ENCODE assay signal across 19 cellular contexts in the genomic region with DNA sequence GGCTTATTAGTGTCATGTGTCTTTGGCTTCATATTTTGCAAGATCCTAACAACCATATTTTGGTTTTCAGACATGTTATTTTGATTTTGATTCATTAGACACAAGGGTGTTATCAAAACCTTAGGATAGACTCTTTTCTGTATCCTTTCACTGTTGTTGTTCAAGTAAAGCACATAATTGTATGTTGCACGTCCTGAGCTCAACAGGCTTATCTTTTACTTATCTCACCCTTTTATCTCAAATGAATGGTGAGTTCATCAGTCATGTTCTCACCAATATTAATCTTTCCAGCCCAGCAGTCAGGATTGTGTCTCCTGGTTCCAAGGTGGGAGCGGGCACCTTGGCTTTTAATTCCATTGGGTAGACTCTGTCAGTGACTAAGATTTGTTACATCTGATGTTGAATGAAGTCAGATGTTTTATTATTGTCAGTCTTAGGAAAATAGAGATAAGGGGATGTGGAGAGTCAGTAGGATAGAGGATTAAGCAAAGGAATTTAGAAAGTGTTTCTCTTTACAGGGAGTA. TPM values are rescaled to one million over a fixed set of nuclear protein-coding genes. Genes with fewer than 3 reads are reported as not detected.
DNase-seq lines count a peak whose midpoint lies in the region; ATAC-seq and TF ChIP-seq lines count a peak whose summit lies in the region.
"Had no signal": no experiment of that assay in that cellular context is flagged by ENCODE, and none has a peak within 500 bp of the region (broad histone marks: within the 10 kb centered on the region; RNA-seq: fewer than 3 reads in every experiment).

No MANE protein-coding gene starts in this region.

- DNase-seq in A172 (ENCODE audit: low spot score) (peak; percentile 50), amniotic epithelial cell (ENCODE audit: low read depth) (peak; percentile 88), iris pigment epithelial cell (ENCODE audit: low read depth) (peak; percentile 25), substantia nigra (lab: John Stamatoyannopoulos, UW) (no peak)
- DNase-seq: AML-193; C1 segment of cervical spinal cord; CD4-positive, alpha-beta memory T cell; COR-L47; Karpas-422; NCI-H1092 treated with DMSO at 0.1 percent for 48 hours; NCI-H1436 treated with DMSO at 0.1 percent for 48 hours; NCI-H187 treated with DMSO at 0.1 percent for 48 hours; NCI-H526 treated with DMSO at 0.1 percent for 48 hours; SHP77 treated with DMSO at 0.1 percent for 48 hours had no signal

- CTCF ChIA-PET in HEK293 (lab: Yijun Ruan, JAX) = interaction anchor here (0.6 to 1.0 kb wide), 4 partner anchors 42 to 288 kb away, joined by 3 read pairs; no protein-coding TSS in a partner anchor

- H3K27ac ChIP-seq in HEK293 (ENCODE audit: extremely low read depth, low read depth, low read length) (no peak overlapping the region), substantia nigra (ENCODE audit: low read depth, low read length, poor library complexity, severe bottlenecking) (no peak overlapping the region)
- H3K27ac ChIP-seq: A549, RWPE1 had no signal

- no peak for ATAC-seq in GM19035 (IDR thresholded peaks at IDR 0.05; ENCODE audit: unreplicated experiment)
- ATAC-seq in GM19452 (IDR thresholded peaks at IDR 0.05; ENCODE audit: unreplicated experiment) = no peak

- H3K9me3 ChIP-seq in HEK293 (ENCODE audit: control insufficient read depth, insufficient read depth, low read depth, low read length) = no peaks in the 10 kb centered on the region
- H3K9me3 ChIP-seq: A549 had no signal

- TF ChIP-seq CTCF in HEK293 (tag by site-specific recombination; IDR thresholded peaks at IDR 0.05) = no peak

- peaks cover 4% of the 10 kb centered on the region; the same call in 1 of the 2 replicates for H3K4me1 ChIP-seq in HEK293 (ENCODE audit: control insufficient read depth, insufficient read depth, low read length)
- H3K4me1 ChIP-seq: A549 had no signal

- no peak overlapping the region for H3K4me3 ChIP-seq in HEK293 (ENCODE audit: low read depth, low read length)
- H3K4me3 ChIP-seq: A549 had no signal

- peaks cover 63 to 68% of the 10 kb centered on the region in 2 experiments for H3K36me3 ChIP-seq in HEK293 (ENCODE audit: control insufficient read depth in 2 of 2, insufficient read depth in 1 of 2, low read length in 2 of 2)

- POLR2A ChIA-PET in HEK293 (lab: Yijun Ruan, JAX) = interaction anchor here (1.4 kb wide), 1 partner anchor 8 kb away, joined by 3 read pairs; no protein-coding TSS in a partner anchor

TF ChIP-seq in HEK293, 187 proteins besides CTCF, POLR2A, EP300 and RAD21:
- TF ChIP-seq SP7 (tag by site-specific recombination; IDR thresholded peaks at IDR 0.05) (peak; percentile 95), SCRT2 (tag by site-specific recombination; IDR thresholded peaks at IDR 0.05) (peak; percentile 37; the same call in 1 of the 2 replicates)
- TF ChIP-seq, protein P1, sequence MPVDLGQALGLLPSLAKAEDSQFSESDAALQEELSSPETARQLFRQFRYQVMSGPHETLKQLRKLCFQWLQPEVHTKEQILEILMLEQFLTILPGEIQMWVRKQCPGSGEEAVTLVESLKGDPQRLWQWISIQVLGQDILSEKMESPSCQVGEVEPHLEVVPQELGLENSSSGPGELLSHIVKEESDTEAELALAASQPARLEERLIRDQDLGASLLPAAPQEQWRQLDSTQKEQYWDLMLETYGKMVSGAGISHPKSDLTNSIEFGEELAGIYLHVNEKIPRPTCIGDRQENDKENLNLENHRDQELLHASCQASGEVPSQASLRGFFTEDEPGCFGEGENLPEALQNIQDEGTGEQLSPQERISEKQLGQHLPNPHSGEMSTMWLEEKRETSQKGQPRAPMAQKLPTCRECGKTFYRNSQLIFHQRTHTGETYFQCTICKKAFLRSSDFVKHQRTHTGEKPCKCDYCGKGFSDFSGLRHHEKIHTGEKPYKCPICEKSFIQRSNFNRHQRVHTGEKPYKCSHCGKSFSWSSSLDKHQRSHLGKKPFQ (tag by site-specific recombination; IDR thresholded peaks at IDR 0.05) = no peak
TF ChIP-seq in HEK293: peak in this region for 2.

RNA-seq across cellular contexts. Expression of a gene that starts 11.9 kb away (rescaled TPM):
- total RNA-seq in A172 (2014; rRNA removed; shearing (Covaris generic)) = 76.1 and 91.6 TPM in 2 replicates

RNA-seq across cellular contexts. Expression of a gene that starts 12.0 kb away (rescaled TPM):
- total RNA-seq in A172 (2014; rRNA removed; shearing (Covaris generic)) = 1.6 and 6.5 TPM in 2 replicates

RNA-seq across cellular contexts. Expression of a gene that starts 22.6 kb away (rescaled TPM):
- total RNA-seq in A172 (2014; rRNA removed; shearing (Covaris generic)) = 29.4 and 32.7 TPM in 2 replicates

RNA-seq across cellular contexts. Expression of a gene that starts 22.9 kb away (rescaled TPM):
- 44.5 and 51.0 TPM in 2 replicates for total RNA-seq in A172 (2014; rRNA removed; shearing (Covaris generic))

RNA-seq across cellular contexts. Expression of a gene that starts 57.9 kb away (rescaled TPM):
- 14.8 and 16.7 TPM in 2 replicates for total RNA-seq in A172 (2014; rRNA removed; shearing (Covaris generic))

Comparison
In these comparisons a context has a peak if more than half of its experiments do, and no peak if none do; other contexts are left out.
1. DNase-seq: peak in A172 (single experiment), amniotic epithelial cell (single experiment) and iris pigment epithelial cell (single experiment); none in substantia nigra (0 of 49).